Comparison of ENCODE assay signal across 8 cellular contexts in genomic region chrX:153071896-153072583, GRCh38. TPM values are rescaled to one million over a fixed set of nuclear protein-coding genes. Genes with fewer than 3 reads are reported as not detected.
DNase-seq lines count a peak whose midpoint lies in the region; ATAC-seq and TF ChIP-seq lines count a peak whose summit lies in the region.
"Not testable (repeated sequence)": the region's sequence is repeated elsewhere in the genome, so short reads cannot be mapped to it uniquely, and the experiment has no call there.
"Had no signal": no experiment of that assay in that cellular context is flagged by ENCODE, and none has a peak within 500 bp of the region (broad histone marks: within the 10 kb centered on the region; RNA-seq: fewer than 3 reads in every experiment).

TSS of gene PNMA6A (plus strand) at chrX:153072454. CDS start at chrX:153073063, 609 bp downstream.

- not testable (repeated sequence) for H3K4ac ChIP-seq in IMR-90 (ENCODE audit: low read depth, low read length)

- no CpG with 5 or more reads among the region's 76 CpGs for WGBS in IMR-90 (ENCODE audit: extremely low coverage in 2 of 2, insufficient read length in 1 of 2), 2 experiments

- CTCF ChIA-PET in IMR-90 (lab: Yijun Ruan, JAX); activated CD8-positive, alpha-beta T cell treated with anti-CD3 and anti-CD28 coated beads for 36 hours (lab: Charles Lee): not testable (repeated sequence)

- not testable (repeated sequence) for H3K27ac ChIP-seq in IMR-90 (ENCODE audit: insufficient read depth, low read length)

- not testable (repeated sequence) for H3K27me3 ChIP-seq in IMR-90 (ENCODE audit: control insufficient read depth, insufficient read depth, low read length)

- H4K8ac ChIP-seq in IMR-90 (ENCODE audit: low read depth in 2 of 2, low read length in 2 of 2) = not testable (repeated sequence)

- H3K79me1 ChIP-seq in IMR-90 (ENCODE audit: low read depth in 1 of 2, low read length in 2 of 2) = not testable (repeated sequence)

- not testable (repeated sequence) for H3K27ac Mint-ChIP-seq in activated CD8-positive, alpha-beta T cell treated with anti-CD3 and anti-CD28 coated beads for 36 hours; brain; naive B cell; stimulated activated effector memory CD8-positive, alpha-beta T cell treated with anti-CD3 and anti-CD28 coated beads, Interleukin-12 subunit alpha, Interleukin-12 subunit beta, amount 100 ng/mL, for 72 hours

- dilution Hi-C loops in IMR-90 (cut with HindIII; ENCODE audit: low sequenced_read_pairs, unreplicated experiment) = not testable (repeated sequence)

- POLR2A ChIA-PET in IMR-90 (lab: Charles Lee; ENCODE audit: unreplicated experiment); activated CD8-positive, alpha-beta T cell treated with anti-CD3 and anti-CD28 coated beads for 36 hours (lab: Charles Lee): not testable (repeated sequence)

- BruUV-seq in IMR-90 (replicated peaks; lab: Mats Ljungman, UMichigan) = not testable (repeated sequence)

- not testable (repeated sequence) for H3K36me3 Mint-ChIP-seq in activated CD8-positive, alpha-beta T cell treated with anti-CD3 and anti-CD28 coated beads for 36 hours (ENCODE audit: low read depth); brain; naive B cell; stimulated activated effector memory CD8-positive, alpha-beta T cell treated with anti-CD3 and anti-CD28 coated beads, Interleukin-12 subunit alpha, Interleukin-12 subunit beta, amount 100 ng/mL, for 72 hours

- H2BK20ac ChIP-seq in IMR-90 (ENCODE audit: low read depth, low read length) = not testable (repeated sequence)

- H3K9me3 Mint-ChIP-seq in activated CD8-positive, alpha-beta T cell treated with anti-CD3 and anti-CD28 coated beads for 36 hours; brain; naive B cell; stimulated activated effector memory CD8-positive, alpha-beta T cell treated with anti-CD3 and anti-CD28 coated beads, Interleukin-12 subunit alpha, Interleukin-12 subunit beta, amount 100 ng/mL, for 72 hours: not testable (repeated sequence)

- H3K18ac ChIP-seq in IMR-90 (ENCODE audit: low read depth, low read length) = not testable (repeated sequence)

- H3K23ac ChIP-seq in IMR-90 (ENCODE audit: low read depth, low read length) = not testable (repeated sequence)

- H3K9ac ChIP-seq in IMR-90 (ENCODE audit: low read depth, low read length) = not testable (repeated sequence)

- ATAC-seq in GM21367 (IDR thresholded peaks at IDR 0.05; ENCODE audit: unreplicated experiment) (peak; percentile 51), IMR-90 (ENCODE audit: low read depth) (peak; percentile 92), left cardiac atrium (peak; percentile 83 to 86), naive B cell (ENCODE audit: low read depth in 2 of 2) (peak; percentile 69 to 72)
- ATAC-seq in activated CD8-positive, alpha-beta T cell treated with anti-CD3 and anti-CD28 coated beads for 36 hours = peak; percentile 88
- peak; percentile 71 for ATAC-seq in stimulated activated effector memory CD8-positive, alpha-beta T cell treated with anti-CD3 and anti-CD28 coated beads, Interleukin-12 subunit alpha, Interleukin-12 subunit beta, amount 100 ng/mL, for 72 hours

- not testable (repeated sequence) for H2AFZ ChIP-seq in IMR-90 (replicated peaks; ENCODE audit: low read length, poor library complexity)

- not testable (repeated sequence) for TF ChIP-seq POLR2A in IMR-90 (IDR thresholded peaks at IDR 0.05; ENCODE audit: low read depth, low read length)

- not testable (repeated sequence) for H4K91ac ChIP-seq in IMR-90 (ENCODE audit: insufficient read depth, low read depth, low read length)

- H2AK9ac ChIP-seq in IMR-90 (replicated peaks; ENCODE audit: low read depth, low read length, poor library complexity) = not testable (repeated sequence)

- not testable (repeated sequence) for H3K4me1 ChIP-seq in IMR-90 (ENCODE audit: control insufficient read depth, insufficient read depth, low read length)

- not testable (repeated sequence) for H3K56ac ChIP-seq in IMR-90 (ENCODE audit: extremely low read depth, insufficient read depth, low read length)

- not testable (repeated sequence) for TF ChIP-seq RAD21 in IMR-90 (IDR thresholded peaks at IDR 0.05; ENCODE audit: low read length)

- not testable (repeated sequence) for H2BK15ac ChIP-seq in IMR-90 (ENCODE audit: low read depth, low read length)

- not testable (repeated sequence) for H3K4me3 ChIP-seq in IMR-90 (ENCODE audit: insufficient read depth, low read depth, low read length)

- H4K20me1 ChIP-seq in IMR-90 (ENCODE audit: insufficient read depth, low read length) = not testable (repeated sequence)

- not testable (repeated sequence) for DNase-seq in IMR-90; activated CD8-positive, alpha-beta T cell treated with anti-CD3 and anti-CD28 coated beads for 36 hours; left cardiac atrium; naive B cell; stimulated activated effector memory CD8-positive, alpha-beta T cell treated with anti-CD3 and anti-CD28 coated beads, Interleukin-12 subunit alpha, Interleukin-12 subunit beta, amount 100 ng/mL, for 72 hours (ENCODE audit: low spot score in 2 of 2)

- H4K5ac ChIP-seq in IMR-90 (ENCODE audit: low read depth, low read length) = not testable (repeated sequence)

- not testable (repeated sequence) for H3K27me3 Mint-ChIP-seq in activated CD8-positive, alpha-beta T cell treated with anti-CD3 and anti-CD28 coated beads for 36 hours; brain; naive B cell

- H3K14ac ChIP-seq in IMR-90 (replicated peaks; ENCODE audit: low read depth, low read length) = not testable (repeated sequence)

- intact Hi-C loops in IMR-90 (cut with micrococcal nuclease); activated CD8-positive, alpha-beta T cell treated with anti-CD3 and anti-CD28 coated beads for 36 hours (cut with micrococcal nuclease); left cardiac atrium (cut with DNase I): not testable (repeated sequence)

- not testable (repeated sequence) for H2BK5ac ChIP-seq in IMR-90 (ENCODE audit: low read depth, low read length, poor library complexity, severe bottlenecking)

- not testable (repeated sequence) for H2BK120ac ChIP-seq in IMR-90 (ENCODE audit: low read depth, low read length)

- not testable (repeated sequence) for H3K36me3 ChIP-seq in IMR-90 (ENCODE audit: control insufficient read depth, insufficient read depth, low read length)

- H3K9me1 ChIP-seq in IMR-90 (ENCODE audit: insufficient read depth, low read length) = not testable (repeated sequence)

- not testable (repeated sequence) for H2AK5ac ChIP-seq in IMR-90 (ENCODE audit: low read depth, low read length)

- not testable (repeated sequence) for H3K4me1 Mint-ChIP-seq in activated CD8-positive, alpha-beta T cell treated with anti-CD3 and anti-CD28 coated beads for 36 hours (ENCODE audit: low read depth); brain; naive B cell; stimulated activated effector memory CD8-positive, alpha-beta T cell treated with anti-CD3 and anti-CD28 coated beads, Interleukin-12 subunit alpha, Interleukin-12 subunit beta, amount 100 ng/mL, for 72 hours

- H3K4me3 Mint-ChIP-seq in activated CD8-positive, alpha-beta T cell treated with anti-CD3 and anti-CD28 coated beads for 36 hours; brain; naive B cell; stimulated activated effector memory CD8-positive, alpha-beta T cell treated with anti-CD3 and anti-CD28 coated beads, Interleukin-12 subunit alpha, Interleukin-12 subunit beta, amount 100 ng/mL, for 72 hours: not testable (repeated sequence)

- not testable (repeated sequence) for H3K9me3 ChIP-seq in IMR-90 (ENCODE audit: control insufficient read depth, insufficient read depth, low read length)

- in situ Hi-C loops in IMR-90 (cut with MboI; ENCODE audit: low sequenced_read_pairs) = not testable (repeated sequence)

- H3K4me2 ChIP-seq in IMR-90 (ENCODE audit: low read depth, low read length) = not testable (repeated sequence)

- not testable (repeated sequence) for TF ChIP-seq CTCF in IMR-90 (conservative IDR thresholded peaks at IDR 0.05; ENCODE audit: low read depth, low read length); activated CD8-positive, alpha-beta T cell treated with anti-CD3 and anti-CD28 coated beads for 36 hours (IDR thresholded peaks at IDR 0.05); brain (conservative IDR thresholded peaks at IDR 0.05)

RNA-seq across cellular contexts. Expression of gene PNMA6A, which starts in this region (rescaled TPM):
- total RNA-seq in IMR-90 (2012; rRNA removed) (0.18 and 0.28 TPM in 2 replicates), left cardiac atrium (1 to 10 TPM; 1.6 to 2.1 TPM)
- polyA plus RNA-seq in IMR-90 (2012; rRNA removed) (0.21 and 0.37 TPM in 2 replicates), brain (ENCODE audit: insufficient read depth, low read depth, low replicate concordance) (67.2 TPM), naive B cell (ENCODE audit: low read depth in 6 of 6) (not detected)
- polyA plus RNA-seq in IMR-90 (2012; cell fraction: cytosol; rRNA removed) = 0.44 and 0.52 TPM in 2 replicates
- polyA plus RNA-seq in IMR-90 (2012; cell fraction: nucleus; rRNA removed; ENCODE audit: low replicate concordance) = 0.66 and 1.0 TPM in 2 replicates
- total RNA-seq in activated CD8-positive, alpha-beta T cell treated with anti-CD3 and anti-CD28 coated beads for 36 hours = under 1 TPM; 0.40 to 0.43 TPM
- total RNA-seq: LHCN-M2 had no signal

Comparison
In these comparisons a context has a peak if more than half of its experiments do, and no peak if none do; other contexts are left out.
1. RNA of gene PNMA6A (polyA plus RNA-seq): 67.2 TPM in brain (single experiment); 0.21 to 1.0 TPM in IMR-90 and not detected in naive B cell; every median in the first group is over 10 times any median in the second.
2. Peak in ATAC-seq in activated CD8-positive, alpha-beta T cell treated with anti-CD3 and anti-CD28 coated beads for 36 hours; RNA of the gene not detected or under 1 TPM.
3. Peak in ATAC-seq in naive B cell; RNA of the gene not detected or under 1 TPM.
4. Peak in every context shown above with its lines, with median percentiles within 50 percentile points of each other: ATAC-seq.